21 cellular contexts compared by ENCODE assay signal in the genomic region with DNA sequence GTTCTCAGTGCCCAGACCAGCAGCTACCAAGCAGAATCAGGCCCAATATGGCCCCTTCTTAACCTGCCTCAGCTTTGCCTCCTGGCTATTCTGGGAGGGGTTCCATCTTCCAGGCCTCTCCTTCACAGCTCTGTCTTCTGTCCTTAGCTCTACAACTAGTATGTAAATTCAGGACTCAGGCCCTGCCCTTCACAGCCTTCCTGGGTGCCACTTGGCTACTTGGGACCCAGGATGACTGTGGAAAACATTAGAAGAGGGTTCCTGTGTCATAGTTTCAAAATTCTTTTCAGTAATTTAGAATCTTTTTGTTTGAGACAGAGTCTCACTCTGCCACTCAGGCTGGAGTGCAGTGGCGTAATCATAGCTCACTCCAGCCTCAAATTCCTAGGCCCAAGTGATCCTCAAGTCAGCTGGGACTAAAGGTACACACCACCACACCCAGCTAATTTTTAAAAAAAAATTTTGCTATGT.
"Had no signal": no experiment of that assay in that cellular context is flagged by ENCODE, and none has a peak within 500 bp of the region (broad histone marks: within the 10 kb centered on the region; RNA-seq: fewer than 3 reads in every experiment).

No MANE protein-coding gene starts in this region.

- DNase-seq: activated CD4-positive, alpha-beta T cell treated with anti-CD3 and anti-CD28 coated beads, Interleukin-2, amount 10 ng/mL, durations not matched to agents 7 days and 5 days; activated CD8-positive, alpha-beta memory T cell treated with anti-CD3 and anti-CD28 coated beads, Interleukin-2, amount 50 U/mL, for 4 hours; activated naive CD4-positive, alpha-beta T cell treated with anti-CD3 and anti-CD28 coated beads for 36 hours; activated T-cell treated with anti-CD3 and anti-CD28 coated beads, Interleukin-2, amount 50 U/mL, for 4 hours; aorta; brain microvascular endothelial cell; heart right ventricle; kidney; mesenchymal stem cell; naive thymus-derived CD8-positive, alpha-beta T cell; stimulated activated naive B cell treated with anti-CD40 and anti-IgM and Interleukin-4, amounts not matched to agents 10 μg/mL and 1 μg/mL and 100 μg/mL, for 72 hours; T1000; tibial artery; uterus had no signal

- H2AFZ ChIP-seq: parathyroid adenoma had no signal

- H3K4me1 Mint-ChIP-seq: activated CD4-positive, alpha-beta T cell treated with anti-CD3 and anti-CD28 coated beads, Interleukin-2, amount 10 ng/mL, durations not matched to agents 7 days and 5 days; central memory CD8-positive, alpha-beta T cell; naive thymus-derived CD8-positive, alpha-beta T cell; stimulated activated naive B cell treated with anti-CD40 and anti-IgM and Interleukin-4, amounts not matched to agents 10 μg/mL and 1 μg/mL and 100 μg/mL, for 72 hours had no signal

- H3K36me3 Mint-ChIP-seq: stimulated activated naive B cell treated with anti-CD40 and anti-IgM and Interleukin-4, amounts not matched to agents 10 μg/mL and 1 μg/mL and 100 μg/mL, for 72 hours had no signal

- H3K9me3 ChIP-seq: heart right ventricle, neutrophil, tibial artery, uterus had no signal

- H3K27me3 Mint-ChIP-seq: central memory CD8-positive, alpha-beta T cell; stimulated activated naive B cell treated with anti-CD40 and anti-IgM and Interleukin-4, amounts not matched to agents 10 μg/mL and 1 μg/mL and 100 μg/mL, for 72 hours had no signal

- H3K9ac ChIP-seq: parathyroid adenoma had no signal

- H3K4me1 ChIP-seq: heart right ventricle, parathyroid adenoma, uterus had no signal

- H3K4me3 ChIP-seq: coronary artery, heart right ventricle, tibial artery, uterus had no signal

- H3K4me3 Mint-ChIP-seq: activated CD4-positive, alpha-beta T cell treated with anti-CD3 and anti-CD28 coated beads, Interleukin-2, amount 10 ng/mL, durations not matched to agents 7 days and 5 days; activated naive CD4-positive, alpha-beta T cell treated with anti-CD3 and anti-CD28 coated beads for 36 hours; activated T-cell treated with anti-CD3 and anti-CD28 coated beads, Interleukin-2, amount 50 U/mL, for 4 hours; central memory CD8-positive, alpha-beta T cell; naive thymus-derived CD8-positive, alpha-beta T cell; stimulated activated naive B cell treated with anti-CD40 and anti-IgM and Interleukin-4, amounts not matched to agents 10 μg/mL and 1 μg/mL and 100 μg/mL, for 72 hours had no signal

- H3K9me3 Mint-ChIP-seq: activated CD4-positive, alpha-beta T cell treated with anti-CD3 and anti-CD28 coated beads, Interleukin-2, amount 10 ng/mL, durations not matched to agents 7 days and 5 days; activated naive CD4-positive, alpha-beta T cell treated with anti-CD3 and anti-CD28 coated beads for 36 hours; activated T-cell treated with anti-CD3 and anti-CD28 coated beads, Interleukin-2, amount 50 U/mL, for 4 hours; central memory CD8-positive, alpha-beta T cell; stimulated activated naive B cell treated with anti-CD40 and anti-IgM and Interleukin-4, amounts not matched to agents 10 μg/mL and 1 μg/mL and 100 μg/mL, for 72 hours had no signal

- ATAC-seq: activated CD4-positive, CD25-positive, alpha-beta regulatory T cell treated with anti-CD3 and anti-CD28 coated beads, Interleukin-2, amount 50 U/mL, for 24 hours; activated T-cell treated with anti-CD3 and anti-CD28 coated beads, Interleukin-2, amount 50 U/mL, for 4 hours; esophagus mucosa; heart right ventricle; left lobe of liver; naive thymus-derived CD8-positive, alpha-beta T cell; stimulated activated naive B cell treated with anti-CD40 and anti-IgM and Interleukin-4, amounts not matched to agents 10 μg/mL and 1 μg/mL and 100 μg/mL, for 72 hours had no signal

- H3K27me3 ChIP-seq: brain microvascular endothelial cell, neutrophil, tibial artery, uterus had no signal

- H3K36me3 ChIP-seq: brain microvascular endothelial cell, heart right ventricle, neutrophil, tibial artery, uterus had no signal

- H3K27ac Mint-ChIP-seq: activated CD4-positive, alpha-beta T cell treated with anti-CD3 and anti-CD28 coated beads, Interleukin-2, amount 10 ng/mL, durations not matched to agents 7 days and 5 days; activated naive CD4-positive, alpha-beta T cell treated with anti-CD3 and anti-CD28 coated beads for 36 hours; naive thymus-derived CD8-positive, alpha-beta T cell; stimulated activated naive B cell treated with anti-CD40 and anti-IgM and Interleukin-4, amounts not matched to agents 10 μg/mL and 1 μg/mL and 100 μg/mL, for 72 hours had no signal

- H3K79me2 ChIP-seq: parathyroid adenoma had no signal

- H3K27ac ChIP-seq: brain microvascular endothelial cell, coronary artery, heart right ventricle, neutrophil, parathyroid adenoma, tibial artery, uterus had no signal
